In the genomic region with DNA sequence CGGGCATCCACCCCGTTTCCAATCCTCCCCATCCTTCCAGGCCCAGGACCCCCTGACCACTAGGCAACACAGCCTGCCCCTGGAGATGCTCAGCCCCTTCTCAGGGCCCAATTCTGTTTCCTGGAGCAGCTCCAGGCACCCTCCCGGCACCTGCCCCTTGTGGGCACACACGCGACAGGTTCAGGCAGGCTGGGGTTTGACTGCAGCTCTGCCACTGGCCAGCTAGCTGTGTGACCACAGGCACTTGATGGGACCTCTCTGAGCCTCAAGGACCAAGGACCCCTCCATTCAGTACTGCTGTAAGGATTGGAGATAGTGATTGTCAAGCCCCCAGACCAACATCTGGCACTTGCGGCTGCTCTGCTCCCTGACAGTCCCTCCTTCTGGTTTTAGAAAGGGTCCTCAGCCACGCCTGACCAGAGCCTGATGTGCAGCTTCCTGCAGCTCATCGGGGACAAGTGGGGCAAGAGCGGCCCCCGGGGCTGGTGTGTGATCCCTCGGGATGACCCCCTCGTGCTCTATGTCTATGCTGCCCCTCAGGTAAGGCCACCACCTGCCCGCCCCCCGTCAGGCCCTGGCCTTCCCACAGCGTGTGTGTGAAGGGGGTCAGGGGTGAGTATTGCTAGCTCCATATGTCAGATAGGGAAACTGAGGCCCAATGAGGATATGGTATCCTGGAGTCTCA, we compare ENCODE assay signal across 17 cellular contexts. TPM values are rescaled to one million over a fixed set of nuclear protein-coding genes. Genes with fewer than 3 reads are reported as not detected.
"Had no signal": no experiment of that assay in that cellular context is flagged by ENCODE, and none has a peak within 500 bp of the region (broad histone marks: within the 10 kb centered on the region; RNA-seq: fewer than 3 reads in every experiment).

No MANE protein-coding gene starts in this region.

- H3K27ac ChIP-seq: right atrium auricular region, suprapubic skin, VCaP had no signal

- FAIRE-seq: small intestine had no signal

- H3K4me3 ChIP-seq: right atrium auricular region, suprapubic skin had no signal

- H3K36me3 Mint-ChIP-seq: brain, type B pancreatic cell had no signal

- H3K27me3 ChIP-seq: right atrium auricular region, suprapubic skin had no signal

- H3K9me3 Mint-ChIP-seq: type B pancreatic cell had no signal

- H3K27me3 Mint-ChIP-seq: activated naive CD4-positive, alpha-beta T cell treated with anti-CD3 and anti-CD28 coated beads, Interleukin-2, amount 10 ng/mL, durations not matched to agents 7 days and 5 days; naive B cell; type B pancreatic cell had no signal

- H3K9me3 ChIP-seq: right atrium auricular region, suprapubic skin had no signal

- ATAC-seq: esophagus mucosa had no signal

- H3K4me1 Mint-ChIP-seq: brain had no signal

- DNase-seq: activated CD4-positive, alpha-beta T cell treated with anti-CD3 and anti-CD28 coated beads for 48 hours; activated naive CD4-positive, alpha-beta T cell treated with anti-CD3 and anti-CD28 coated beads, Interleukin-2, amount 10 ng/mL, durations not matched to agents 7 days and 5 days; amniotic stem cell; hippocampal formation; kidney glomerular epithelial cell; midbrain; naive B cell; small intestine; stimulated activated naive CD4-positive, alpha-beta T cell treated with Interleukin-2 at 50 U/mL for 16 hours had no signal

- H3K27ac Mint-ChIP-seq: brain, type B pancreatic cell had no signal

- H3K36me3 ChIP-seq: right atrium auricular region, suprapubic skin had no signal

- H3K4me1 ChIP-seq: right atrium auricular region had no signal

- H3K4me3 Mint-ChIP-seq: activated naive CD4-positive, alpha-beta T cell treated with anti-CD3 and anti-CD28 coated beads, Interleukin-2, amount 10 ng/mL, durations not matched to agents 7 days and 5 days; brain; naive B cell; type B pancreatic cell had no signal

RNA-seq across cellular contexts. Expression of a gene that starts 21.7 kb away (rescaled TPM):
- total RNA-seq: dermis microvascular lymphatic vessel endothelial cell, glomerular endothelial cell had no signal
